ENCODE assay signal across 18 cellular contexts in the genomic region with DNA sequence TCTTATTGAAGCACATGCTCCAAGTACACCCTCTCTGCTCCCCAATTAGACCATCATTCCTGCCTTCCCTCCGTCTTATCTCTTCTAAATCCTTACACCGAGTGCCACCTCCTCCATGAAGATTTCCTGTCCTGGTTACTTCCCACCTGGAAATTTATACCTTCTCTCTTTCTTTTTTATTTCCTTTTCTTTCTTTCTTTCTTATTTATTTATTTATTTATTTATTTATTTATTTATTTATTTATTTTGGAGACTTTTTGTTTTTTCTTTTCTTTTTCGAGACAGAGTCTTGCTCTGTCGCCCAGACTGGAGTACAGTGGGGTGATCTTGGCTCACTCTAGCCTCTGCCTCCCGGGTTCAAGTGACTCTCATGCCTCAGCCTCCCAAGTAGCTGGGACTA.
"Had no signal": no experiment of that assay in that cellular context is flagged by ENCODE, and none has a peak within 500 bp of the region (broad histone marks: within the 10 kb centered on the region; RNA-seq: fewer than 3 reads in every experiment).

No MANE protein-coding gene starts in this region.

- H3K4me3 ChIP-seq: breast epithelium, PC-9 had no signal

- H3K27ac ChIP-seq: PC-9 had no signal

- H3K4me1 ChIP-seq: breast epithelium had no signal

- H2AFZ ChIP-seq: PC-9 had no signal

- H3K27me3 ChIP-seq: breast epithelium had no signal

- DNase-seq: activated CD4-positive, alpha-beta memory T cell treated with anti-CD3 and anti-CD28 coated beads for 36 hours; activated CD4-positive, alpha-beta T cell treated with anti-CD3 and anti-CD28 coated beads for 48 hours; activated CD4-positive, CD25-positive, alpha-beta regulatory T cell treated with anti-CD3 and anti-CD28 coated beads, Interleukin-2, amount 50 U/mL, for 72 hours; activated CD8-positive, alpha-beta memory T cell treated with anti-CD3 and anti-CD28 coated beads for 24 hours; activated effector memory CD4-positive, alpha-beta T cell treated with anti-CD3 and anti-CD28 coated beads, Interleukin-2, amount 50 U/mL, for 16 hours; activated naive CD4-positive, alpha-beta T cell treated with Interleukin-2 at 50 U/mL for 16 hours; activated T-cell treated with anti-CD3 and anti-CD28 coated beads, Interleukin-2, amount 50 U/mL, for 4 hours; caudate nucleus; MM.1S; NCI-H1105; NCI-H1436; NCI-H1694 treated with DMSO at 0.1 percent for 48 hours; NCI-H2029 treated with DMSO at 0.1 percent for 48 hours; NCI-H510A treated with DMSO at 0.1 percent for 48 hours; PC-9; SHP77 treated with DMSO at 0.1 percent for 48 hours had no signal

- H3K9me3 ChIP-seq: breast epithelium had no signal

- ATAC-seq: activated naive CD4-positive, alpha-beta T cell treated with anti-CD3 and anti-CD28 coated beads, Interleukin-2, amount 50 U/mL, for 72 hours; activated T-cell treated with anti-CD3 and anti-CD28 coated beads, Interleukin-2, amount 50 U/mL, for 4 hours had no signal

- H3K36me3 ChIP-seq: breast epithelium had no signal

- H3K4me2 ChIP-seq: PC-9 had no signal
